In genomic region chr7:102934670-102935069, GRCh38 we compare ENCODE assay signal across 13 cellular contexts. TPM values are rescaled to one million over a fixed set of nuclear protein-coding genes. Genes with fewer than 3 reads are reported as not detected.
DNase-seq lines count a peak whose midpoint lies in the region; TF ChIP-seq lines count a peak whose summit lies in the region.
"Had no signal": no experiment of that assay in that cellular context is flagged by ENCODE, and none has a peak within 500 bp of the region (broad histone marks: within the 10 kb centered on the region; RNA-seq: fewer than 3 reads in every experiment).

No MANE protein-coding gene starts in this region.

- TF ChIP-seq POLR2A in stomach (IDR thresholded peaks at IDR 0.05) = no peak

- no peak for TF ChIP-seq CTCF in brain (conservative IDR thresholded peaks at IDR 0.05)
- TF ChIP-seq CTCF in stomach (IDR thresholded peaks at IDR 0.05) = no peak

- H3K4me1 ChIP-seq in HUES48 (ENCODE audit: control insufficient read depth, insufficient read depth, low read length) (peaks cover 62% of the 10 kb centered on the region), iPS-20b (ENCODE audit: insufficient read depth, low read length) (peaks cover 49% of the 10 kb centered on the region), stomach (peaks cover 16 to 73% (median 49%) of the 10 kb centered on the region in 4 donors)

- no peak for TF ChIP-seq EP300 in stomach (IDR thresholded peaks at IDR 0.05)

- DNase-seq in stomach (no peak), HK-2 (ENCODE audit: unreplicated experiment) (no peak), NCI-H146 treated with DMSO at 0.1 percent for 48 hours (lab: John Stamatoyannopoulos, UW; ENCODE audit: unreplicated experiment) (no peak), DMS53 (lab: John Stamatoyannopoulos, UW) (no peak)
- DNase-seq: activated CD4-positive, alpha-beta T cell treated with anti-CD3 and anti-CD28 coated beads for 36 hours; NCI-H1436 treated with DMSO at 0.1 percent for 48 hours; NCI-H2227 treated with DMSO at 0.1 percent for 48 hours; posterior cingulate gyrus; T-helper 2 cell had no signal

- no peaks in the 10 kb centered on the region for H3K27me3 ChIP-seq in HUES48 (ENCODE audit: control insufficient read depth, insufficient read depth, low read length)
- no peaks in the 10 kb centered on the region for H3K27me3 ChIP-seq in iPS-20b (ENCODE audit: insufficient read depth, low read length)
- no peaks in the 10 kb centered on the region for H3K27me3 ChIP-seq in stomach

- peaks cover 3% of the 10 kb centered on the region for H3K27me3 Mint-ChIP-seq in brain
- H3K27me3 Mint-ChIP-seq: activated CD4-positive, alpha-beta T cell treated with anti-CD3 and anti-CD28 coated beads for 36 hours had no signal

- peak overlapping the region in 3 of 5 experiments; percentile 88 to 97 (median 92) for H3K27ac Mint-ChIP-seq in brain
- H3K27ac Mint-ChIP-seq: activated CD4-positive, alpha-beta T cell treated with anti-CD3 and anti-CD28 coated beads for 36 hours; activated naive CD4-positive, alpha-beta T cell treated with anti-CD3 and anti-CD28 coated beads, Interleukin-2, amount 50 U/mL, for 72 hours had no signal

- peaks cover 61% of the 10 kb centered on the region for H3K4me1 Mint-ChIP-seq in brain
- H3K4me1 Mint-ChIP-seq: activated CD4-positive, alpha-beta T cell treated with anti-CD3 and anti-CD28 coated beads for 36 hours had no signal

- H3K4me3 Mint-ChIP-seq in brain = peak overlapping the region in 2 of 5 experiments; percentile 49 to 74
- H3K4me3 Mint-ChIP-seq: activated CD4-positive, alpha-beta T cell treated with anti-CD3 and anti-CD28 coated beads for 36 hours had no signal

- H3K9me3 Mint-ChIP-seq in brain = peaks cover 0 to 2% (median 0%) of the 10 kb centered on the region in 5 experiments
- H3K9me3 Mint-ChIP-seq: activated naive CD4-positive, alpha-beta T cell treated with anti-CD3 and anti-CD28 coated beads, Interleukin-2, amount 50 U/mL, for 72 hours had no signal

- 0 out of 2 replicates have a peak overlapping the region, but pooled peaks have one; percentile 11 for H3K9ac ChIP-seq in HUES48 (ENCODE audit: low read depth, low read length)
- H3K9ac ChIP-seq in iPS-20b (ENCODE audit: low read depth, low read length) = peak overlapping the region; percentile 74; the same call in 1 of the 2 replicates

- H3K9me3 ChIP-seq in HUES48 (ENCODE audit: control insufficient read depth, insufficient read depth, low read length) (no peaks in the 10 kb centered on the region), iPS-20b (ENCODE audit: insufficient read depth, low read depth, low read length) (no peaks in the 10 kb centered on the region), stomach (no peaks in the 10 kb centered on the region)

- peak overlapping the region; percentile 36 for H3K4me3 ChIP-seq in HUES48 (ENCODE audit: low read depth, low read length)
- H3K4me3 ChIP-seq in iPS-20b (ENCODE audit: low read length) = peak overlapping the region; percentile 44
- H3K4me3 ChIP-seq in stomach = peak overlapping the region in 2 of 4 donors; percentile 14 to 25

- no peaks in the 10 kb centered on the region for H3K36me3 Mint-ChIP-seq in brain
- H3K36me3 Mint-ChIP-seq: activated naive CD4-positive, alpha-beta T cell treated with anti-CD3 and anti-CD28 coated beads, Interleukin-2, amount 50 U/mL, for 72 hours had no signal

- H3K27ac ChIP-seq in HUES48 (ENCODE audit: low read depth, low read length) (peak overlapping the region; percentile 98), iPS-20b (ENCODE audit: low read length) (no peak overlapping the region), stomach (peak overlapping the region; percentile 69 to 87 (median 81))

- 43 to 74% (median 58%) methylated on average over 3 of the region's 3 CpGs for WGBS in stomach, 5 donors

- intact Hi-C loops in stomach (cut with DNase I; ENCODE audit: low total_unique reads) = no loop called here

- H3K36me3 ChIP-seq in HUES48 (ENCODE audit: control insufficient read depth, insufficient read depth, low read length) (no peaks in the 10 kb centered on the region), iPS-20b (ENCODE audit: insufficient read depth, low read depth, low read length) (no peaks in the 10 kb centered on the region), stomach (no peaks in the 10 kb centered on the region)

RNA-seq across cellular contexts. Expression of gene LRRC17, which starts 21.9 kb away (rescaled TPM):
- polyA plus RNA-seq in brain (ENCODE audit: insufficient read depth, low read depth, low replicate concordance) (0.95 TPM), stomach (10 to 100 TPM in 1 of 3 donors, 1 to 10 TPM in 2; 2.2 to 11.3 (median 2.7) TPM)
- 10 to 100 TPM in 1 of 5 donors, 1 to 10 TPM in 1, not detected in 3; 2.2 to 27.9 TPM for total RNA-seq in stomach
- total RNA-seq: activated naive CD4-positive, alpha-beta T cell treated with anti-CD3 and anti-CD28 coated beads, Interleukin-2, amount 50 U/mL, for 72 hours had no signal
